ENCODE assay signal across 1 cellular context in genomic region chr10:77308084-77308732, GRCh38.
TF ChIP-seq lines count a peak whose summit lies in the region.

No MANE protein-coding gene starts in this region.

TF ChIP-seq in HEK293, 187 proteins besides CTCF, POLR2A, EP300 and RAD21 (continued from another document):
- TF ChIP-seq ZNF26 (tag by site-specific recombination; IDR thresholded peaks at IDR 0.05) (no peak), ZNF169 (tag by site-specific recombination; IDR thresholded peaks at IDR 0.05) (no peak), ZNF335 (tag by site-specific recombination; conservative IDR thresholded peaks at IDR 0.05) (no peak), WT1 (tag by site-specific recombination; IDR thresholded peaks at IDR 0.05) (no peak), ZNF140 (tag by site-specific recombination; IDR thresholded peaks at IDR 0.05) (no peak), PRDM4 (tag by site-specific recombination; IDR thresholded peaks at IDR 0.05) (no peak), ZSCAN18 (tag by site-specific recombination; IDR thresholded peaks at IDR 0.05) (no peak), SETDB1 (IDR thresholded peaks at IDR 0.05; ENCODE audit: insufficient read length, low read length) (no peak), ZNF514 (tag by site-specific recombination; IDR thresholded peaks at IDR 0.05) (no peak), ZNF341 (tag by site-specific recombination; IDR thresholded peaks at IDR 0.05; ENCODE audit: low read depth) (0 out of 2 replicates have a peak, but pooled peaks have one; percentile 12), ZFHX2 (tag by site-specific recombination; conservative IDR thresholded peaks at IDR 0.05) (0 out of 2 replicates have a peak, but pooled peaks have one; percentile 15), ZNF133 (tag by site-specific recombination; IDR thresholded peaks at IDR 0.05) (no peak), ZBTB17 (tag by site-specific recombination; IDR thresholded peaks at IDR 0.05) (no peak), ZNF423 (tag by site-specific recombination; IDR thresholded peaks at IDR 0.05) (no peak), ZNF146 (tag by site-specific recombination; IDR thresholded peaks at IDR 0.05) (no peak), ELK4 (IDR thresholded peaks at IDR 0.05; ENCODE audit: borderline replicate concordance, low read depth, low read length) (no peak), ZNF843 (tag by site-specific recombination; IDR thresholded peaks at IDR 0.05) (no peak), ZNF155 (tag by site-specific recombination; IDR thresholded peaks at IDR 0.05) (no peak), ZSCAN5A (tag by site-specific recombination; IDR thresholded peaks at IDR 0.05) (no peak), ZBTB26 (tag by site-specific recombination; optimal IDR thresholded peaks at IDR 0.05) (no peak), ZBTB11 (tag by site-specific recombination; conservative IDR thresholded peaks at IDR 0.05; ENCODE audit: low read depth) (no peak), ZNF76 (tag by site-specific recombination; IDR thresholded peaks at IDR 0.05; ENCODE audit: borderline replicate concordance, low read depth) (no peak), ZNF747 (tag by site-specific recombination; IDR thresholded peaks at IDR 0.05) (no peak), ZBTB20 (tag by site-specific recombination; IDR thresholded peaks at IDR 0.05) (no peak), MZF1 (tag by site-specific recombination; IDR thresholded peaks at IDR 0.05; ENCODE audit: borderline replicate concordance) (no peak), SCRT1 (tag by site-specific recombination; IDR thresholded peaks at IDR 0.05; ENCODE audit: borderline replicate concordance) (no peak), ZNF529 (tag by site-specific recombination; IDR thresholded peaks at IDR 0.05; ENCODE audit: insufficient replicate concordance) (no peak)
TF ChIP-seq in HEK293: peak in this region for 5.
